Comparison of ENCODE assay signal across 26 cellular contexts in the genomic region with DNA sequence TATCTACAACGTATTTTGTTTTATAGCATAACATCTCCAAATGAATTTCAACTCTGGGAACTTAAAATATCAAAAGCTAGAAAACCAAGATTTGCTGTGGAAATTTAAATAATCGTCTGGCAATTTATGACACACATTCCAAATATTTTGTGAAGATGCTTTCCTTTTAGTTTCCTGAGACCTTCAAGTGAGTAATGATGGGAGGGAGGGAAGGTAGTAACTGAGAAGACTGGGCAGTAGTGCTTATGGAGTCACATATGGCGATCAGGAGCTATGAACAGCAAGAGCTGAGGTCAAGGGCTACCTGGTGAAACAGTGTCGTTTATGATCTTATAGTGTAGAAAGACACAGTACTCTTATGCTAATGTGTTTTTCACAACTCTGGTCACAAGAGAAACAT.
"Had no signal": no experiment of that assay in that cellular context is flagged by ENCODE, and none has a peak within 500 bp of the region (broad histone marks: within the 10 kb centered on the region; RNA-seq: fewer than 3 reads in every experiment).

No MANE protein-coding gene starts in this region.

- H3K36me3 ChIP-seq: colonic mucosa, thyroid gland had no signal

- H3K4me1 ChIP-seq: body of pancreas, colonic mucosa, esophagus squamous epithelium, left ventricle myocardium inferior, thyroid gland had no signal

- ATAC-seq: activated CD8-positive, alpha-beta memory T cell treated with anti-CD3 and anti-CD28 coated beads, Interleukin-2, amount 10 ng/mL, durations not matched to agents 7 days and 5 days; activated naive CD4-positive, alpha-beta T cell treated with anti-CD3 and anti-CD28 coated beads, Interleukin-2, amount 50 U/mL, for 72 hours; body of pancreas; natural killer cell; sciatic nerve; stimulated activated effector memory CD8-positive, alpha-beta T cell treated with anti-CD3 and anti-CD28 coated beads, Interleukin-12 subunit alpha, Interleukin-12 subunit beta, amount 100 ng/mL, for 72 hours; stimulated activated naive CD8-positive, alpha-beta T cell treated with anti-CD3 and anti-CD28 coated beads, Interleukin-15, amount 100 ng/mL, for 72 hours; T-helper 17 cell had no signal

- H3K4me3 Mint-ChIP-seq: activated CD4-positive, alpha-beta memory T cell treated with anti-CD3 and anti-CD28 coated beads, Interleukin-2, amount 10 ng/mL, durations not matched to agents 7 days and 5 days; activated CD4-positive, alpha-beta T cell treated with anti-CD3 and anti-CD28 coated beads, Interleukin-2, amount 10 ng/mL, durations not matched to agents 7 days and 5 days; activated CD8-positive, alpha-beta memory T cell treated with anti-CD3 and anti-CD28 coated beads, Interleukin-2, amount 10 ng/mL, durations not matched to agents 7 days and 5 days; natural killer cell; stimulated activated effector memory CD8-positive, alpha-beta T cell treated with anti-CD3 and anti-CD28 coated beads, Interleukin-12 subunit alpha, Interleukin-12 subunit beta, amount 100 ng/mL, for 72 hours; stimulated activated naive CD8-positive, alpha-beta T cell treated with anti-CD3 and anti-CD28 coated beads, Interleukin-15, amount 100 ng/mL, for 72 hours; T-helper 17 cell had no signal

- H3K27me3 Mint-ChIP-seq: activated CD8-positive, alpha-beta memory T cell treated with anti-CD3 and anti-CD28 coated beads, Interleukin-2, amount 10 ng/mL, durations not matched to agents 7 days and 5 days; stimulated activated naive CD8-positive, alpha-beta T cell treated with anti-CD3 and anti-CD28 coated beads, Interleukin-15, amount 100 ng/mL, for 72 hours; T-helper 17 cell had no signal

- H3K4me1 Mint-ChIP-seq: activated CD4-positive, alpha-beta memory T cell treated with anti-CD3 and anti-CD28 coated beads, Interleukin-2, amount 10 ng/mL, durations not matched to agents 7 days and 5 days; activated CD8-positive, alpha-beta memory T cell treated with anti-CD3 and anti-CD28 coated beads, Interleukin-2, amount 10 ng/mL, durations not matched to agents 7 days and 5 days; natural killer cell; stimulated activated effector memory CD8-positive, alpha-beta T cell treated with anti-CD3 and anti-CD28 coated beads, Interleukin-12 subunit alpha, Interleukin-12 subunit beta, amount 100 ng/mL, for 72 hours had no signal

- H3K9me3 Mint-ChIP-seq: activated CD4-positive, alpha-beta memory T cell treated with anti-CD3 and anti-CD28 coated beads, Interleukin-2, amount 10 ng/mL, durations not matched to agents 7 days and 5 days; activated naive CD4-positive, alpha-beta T cell treated with anti-CD3 and anti-CD28 coated beads, Interleukin-2, amount 50 U/mL, for 72 hours; activated T-helper 2 cell treated with anti-CD3 and anti-CD28 coated beads, Interferon-gamma antibody, Interleukin-2, Interleukin-4, amounts not matched to agents 10 μg/mL and 5 μg/mL and 100 μg/mL, durations not matched to agents 14 hours and 24 hours and 36 hours; natural killer cell; stimulated activated effector memory CD8-positive, alpha-beta T cell treated with anti-CD3 and anti-CD28 coated beads, Interleukin-12 subunit alpha, Interleukin-12 subunit beta, amount 100 ng/mL, for 72 hours; stimulated activated naive CD8-positive, alpha-beta T cell treated with anti-CD3 and anti-CD28 coated beads, Interleukin-15, amount 100 ng/mL, for 72 hours had no signal

- H3K4me3 ChIP-seq: body of pancreas, colonic mucosa, esophagus squamous epithelium, left ventricle myocardium inferior, lung, thyroid gland had no signal

- H3K27ac Mint-ChIP-seq: activated CD4-positive, alpha-beta memory T cell treated with anti-CD3 and anti-CD28 coated beads, Interleukin-2, amount 10 ng/mL, durations not matched to agents 7 days and 5 days; activated CD4-positive, alpha-beta T cell treated with anti-CD3 and anti-CD28 coated beads, Interleukin-2, amount 10 ng/mL, durations not matched to agents 7 days and 5 days; activated CD8-positive, alpha-beta memory T cell treated with anti-CD3 and anti-CD28 coated beads, Interleukin-2, amount 10 ng/mL, durations not matched to agents 7 days and 5 days; activated naive CD4-positive, alpha-beta T cell treated with anti-CD3 and anti-CD28 coated beads, Interleukin-2, amount 50 U/mL, for 72 hours; activated T-helper 2 cell treated with anti-CD3 and anti-CD28 coated beads, Interferon-gamma antibody, Interleukin-2, Interleukin-4, amounts not matched to agents 10 μg/mL and 5 μg/mL and 100 μg/mL, durations not matched to agents 14 hours and 24 hours and 36 hours; natural killer cell; stimulated activated effector memory CD8-positive, alpha-beta T cell treated with anti-CD3 and anti-CD28 coated beads, Interleukin-12 subunit alpha, Interleukin-12 subunit beta, amount 100 ng/mL, for 72 hours; stimulated activated naive CD8-positive, alpha-beta T cell treated with anti-CD3 and anti-CD28 coated beads, Interleukin-15, amount 100 ng/mL, for 72 hours; T-helper 17 cell had no signal

- H3K27ac ChIP-seq: body of pancreas, colonic mucosa, epithelial cell of prostate, esophagus squamous epithelium, left ventricle myocardium inferior, thyroid gland had no signal

- H3K27me3 ChIP-seq: body of pancreas, colonic mucosa, esophagus squamous epithelium, thyroid gland had no signal

- H3K9me3 ChIP-seq: body of pancreas, colonic mucosa, esophagus squamous epithelium, left ventricle myocardium inferior, thyroid gland had no signal

- DNase-seq: activated CD4-positive, alpha-beta memory T cell treated with anti-CD3 and anti-CD28 coated beads, Interleukin-2, amount 10 ng/mL, durations not matched to agents 7 days and 5 days; activated CD4-positive, alpha-beta T cell treated with anti-CD3 and anti-CD28 coated beads for 1 hour; activated CD4-positive, alpha-beta T cell treated with anti-CD3 and anti-CD28 coated beads, Interleukin-2, amount 10 ng/mL, durations not matched to agents 7 days and 5 days; activated CD8-positive, alpha-beta memory T cell treated with anti-CD3 and anti-CD28 coated beads, Interleukin-2, amount 10 ng/mL, durations not matched to agents 7 days and 5 days; activated naive CD4-positive, alpha-beta T cell; activated T-cell treated with anti-CD3 and anti-CD28 coated beads, Interleukin-2, amount 50 U/mL, for 48 hours; anterior cingulate cortex; body of pancreas; colonic mucosa; effector CD8-positive, alpha-beta T cell; esophagus squamous epithelium; left ventricle myocardium inferior; mesendoderm; natural killer cell; small intestine; stimulated activated CD4-positive, alpha-beta T cell treated with anti-CD3 and anti-CD28 coated beads, Interleukin-4, amount 100 ng/mL, for 24 hours; stimulated activated naive CD8-positive, alpha-beta T cell treated with anti-CD3 and anti-CD28 coated beads, Interleukin-15, amount 100 ng/mL, for 72 hours; T-helper 17 cell; T1000; thyroid gland had no signal

- H3K36me3 Mint-ChIP-seq: activated naive CD4-positive, alpha-beta T cell treated with anti-CD3 and anti-CD28 coated beads, Interleukin-2, amount 50 U/mL, for 72 hours; natural killer cell; stimulated activated effector memory CD8-positive, alpha-beta T cell treated with anti-CD3 and anti-CD28 coated beads, Interleukin-12 subunit alpha, Interleukin-12 subunit beta, amount 100 ng/mL, for 72 hours had no signal
